ENCODE assay signal across 8 cellular contexts in the genomic region with DNA sequence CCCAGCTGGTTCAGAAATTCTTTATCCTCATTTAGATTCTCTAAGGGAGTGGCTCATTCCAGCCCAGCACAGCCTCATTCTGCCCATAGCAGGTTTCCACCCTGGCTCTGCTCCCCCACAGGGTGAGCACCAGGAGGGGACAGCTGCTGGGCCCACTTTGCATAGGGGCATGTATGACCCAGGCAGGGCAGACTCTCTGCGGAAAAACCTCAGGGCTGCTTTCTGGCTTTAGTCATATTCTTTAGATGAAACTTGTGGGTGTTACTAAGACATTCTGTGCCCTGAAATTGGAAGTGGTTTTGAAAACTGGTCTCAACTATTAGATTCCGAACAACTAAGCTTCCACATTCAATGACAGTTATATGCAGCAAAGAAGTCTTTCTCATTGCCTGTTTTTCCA.
DNase-seq lines count a peak whose midpoint lies in the region; ATAC-seq and TF ChIP-seq lines count a peak whose summit lies in the region.
"Not testable (repeated sequence)": the region's sequence is repeated elsewhere in the genome, so short reads cannot be mapped to it uniquely, and the experiment has no call there.

No MANE protein-coding gene starts in this region.

- not testable (repeated sequence) for H3K4me3 ChIP-seq in MM.1S (ENCODE audit: low read length)

- peak overlapping the region; percentile 15; the same call in 1 of the 2 replicates for H3K4me2 ChIP-seq in MM.1S (ENCODE audit: low read depth, low read length)

- POLR2A ChIA-PET in GM10248 (lab: Yijun Ruan, JAX): not testable (repeated sequence)

- CTCF ChIA-PET in GM10248 (lab: Yijun Ruan, JAX): interaction anchor here (1.0 kb wide), 1 partner anchor 12 kb away, joined by 3 read pairs; no protein-coding TSS in a partner anchor

- ATAC-seq in GM18870 (IDR thresholded peaks at IDR 0.05; ENCODE audit: unreplicated experiment) (peak; percentile 53), GM19397 (IDR thresholded peaks at IDR 0.05; ENCODE audit: unreplicated experiment) (peak; percentile 80), GM21526 (IDR thresholded peaks at IDR 0.05; ENCODE audit: low FRiP score, unreplicated experiment) (peak; percentile 88), HG02642 (IDR thresholded peaks at IDR 0.05; ENCODE audit: poor library complexity, unreplicated experiment) (peak; percentile 83), HG03064 (IDR thresholded peaks at IDR 0.05; ENCODE audit: low read depth, unreplicated experiment) (peak; percentile 80), HG03354 (IDR thresholded peaks at IDR 0.05; ENCODE audit: poor library complexity, severe bottlenecking, unreplicated experiment) (peak; percentile 86)

- not testable (repeated sequence) for H3K4me1 ChIP-seq in MM.1S (ENCODE audit: low read length)

- H4K20me1 ChIP-seq in MM.1S (ENCODE audit: insufficient read depth, low read length): not testable (repeated sequence)

- H3K9ac ChIP-seq in MM.1S (ENCODE audit: low read length): not testable (repeated sequence)

- DNase-seq in GM10248 (ENCODE audit: extremely low spot score) (peak; percentile 10), MM.1S (peak; percentile 65)

- H3K9me2 ChIP-seq in MM.1S (replicated peaks; ENCODE audit: insufficient read depth, low read length): not testable (repeated sequence)

- H2AFZ ChIP-seq in MM.1S (ENCODE audit: low read length): not testable (repeated sequence)

- not testable (repeated sequence) for H3K9me3 ChIP-seq in MM.1S (replicated peaks; ENCODE audit: insufficient read depth, low read length)

- H3K27ac ChIP-seq in MM.1S (ENCODE audit: low read length): peak overlapping the region; percentile 55; the same call in 1 of the 2 replicates

- not testable (repeated sequence) for H3K79me2 ChIP-seq in MM.1S (ENCODE audit: low read length)

- not testable (repeated sequence) for TF ChIP-seq CTCF in GM10248 (IDR thresholded peaks at IDR 0.05; ENCODE audit: control extremely low read depth, extremely low read depth, low read depth, missing control alignments); MM.1S (IDR thresholded peaks at IDR 0.05; ENCODE audit: low read length)

- H3K27me3 ChIP-seq in MM.1S (replicated peaks; ENCODE audit: insufficient read depth, low read length): not testable (repeated sequence)

- not testable (repeated sequence) for H3F3A ChIP-seq in MM.1S (ENCODE audit: insufficient read depth, low read length)

- H3K36me3 ChIP-seq in MM.1S (replicated peaks; ENCODE audit: insufficient read depth, low read length): not testable (repeated sequence)
